In the genomic region with DNA sequence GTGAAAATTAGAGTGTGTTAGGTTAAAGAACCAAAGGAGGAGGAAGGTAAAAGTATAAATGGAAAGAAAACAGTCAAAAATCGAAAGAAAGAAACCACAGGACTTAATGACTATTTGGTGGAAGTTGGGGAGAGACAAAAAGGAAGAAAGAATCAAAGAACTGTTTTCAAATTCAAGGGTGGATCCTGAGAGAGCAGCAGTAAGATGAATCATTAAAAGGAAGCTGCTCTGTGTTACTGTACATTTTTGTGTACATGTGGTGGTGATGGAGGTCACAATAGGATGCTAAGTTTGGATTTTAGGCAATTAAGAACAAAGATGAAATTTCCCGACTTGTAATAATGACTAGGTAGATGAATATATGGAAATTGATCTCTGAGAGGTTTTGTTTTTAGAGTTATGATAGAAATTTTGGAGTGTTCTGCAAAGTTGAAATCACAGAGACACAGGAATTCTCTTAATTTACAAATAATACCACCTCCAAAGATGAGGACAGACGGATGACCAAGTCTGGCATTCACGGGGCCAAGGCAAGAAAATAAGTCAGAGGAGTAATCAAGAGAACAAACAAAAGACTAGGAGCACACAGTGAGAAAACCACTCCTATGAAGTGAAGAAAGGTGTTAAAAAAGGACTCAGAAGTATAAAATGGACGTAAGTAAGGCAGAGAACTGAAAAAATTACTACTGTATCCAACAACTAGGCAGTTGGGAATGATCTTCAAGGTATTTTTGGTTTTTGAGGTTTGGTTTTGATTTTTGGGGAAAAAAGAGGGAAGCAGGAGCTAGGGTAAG, we compare ENCODE assay signal across 17 cellular contexts. TPM values are rescaled to one million over a fixed set of nuclear protein-coding genes. Genes with fewer than 3 reads are reported as not detected.
DNase-seq lines count a peak whose midpoint lies in the region; ATAC-seq and TF ChIP-seq lines count a peak whose summit lies in the region.
"Had no signal": no experiment of that assay in that cellular context is flagged by ENCODE, and none has a peak within 500 bp of the region (broad histone marks: within the 10 kb centered on the region; RNA-seq: fewer than 3 reads in every experiment).

No MANE protein-coding gene starts in this region.

- H3K36me3 Mint-ChIP-seq in activated naive CD4-positive, alpha-beta T cell treated with anti-CD3 and anti-CD28 coated beads, Interleukin-2, amount 50 U/mL, for 24 hours, result peaks cover 24% of the 10 kb centered on the region
- peaks cover 46% of the 10 kb centered on the region for H3K36me3 Mint-ChIP-seq in activated CD8-positive, alpha-beta T cell treated with anti-CD3 and anti-CD28 coated beads for 36 hours (ENCODE audit: low read depth)
- peaks cover 54% of the 10 kb centered on the region for H3K36me3 Mint-ChIP-seq in stimulated activated naive CD8-positive, alpha-beta T cell treated with anti-CD3 and anti-CD28 coated beads, Interleukin-15, Interleukin-2, amounts not matched to agents 100 ng/mL and 50 ng/mL, for 24 hours (ENCODE audit: low read depth)

- peak; percentile 70 for ATAC-seq in activated CD8-positive, alpha-beta T cell treated with anti-CD3 and anti-CD28 coated beads for 36 hours
- no peak for ATAC-seq in HG03095 (IDR thresholded peaks at IDR 0.05; ENCODE audit: unreplicated experiment)
- ATAC-seq: Panc1 had no signal

- no peaks in the 10 kb centered on the region for H3K4me1 Mint-ChIP-seq in activated naive CD4-positive, alpha-beta T cell treated with anti-CD3 and anti-CD28 coated beads, Interleukin-2, amount 50 U/mL, for 24 hours
- H3K4me1 Mint-ChIP-seq in activated CD8-positive, alpha-beta T cell treated with anti-CD3 and anti-CD28 coated beads for 36 hours (ENCODE audit: low read depth), result peaks cover 10% of the 10 kb centered on the region
- peaks cover 6% of the 10 kb centered on the region for H3K4me1 Mint-ChIP-seq in stimulated activated naive CD8-positive, alpha-beta T cell treated with anti-CD3 and anti-CD28 coated beads, Interleukin-15, Interleukin-2, amounts not matched to agents 100 ng/mL and 50 ng/mL, for 24 hours (ENCODE audit: low read depth)

- peak overlapping the region; percentile 26 for H3K27ac Mint-ChIP-seq in activated naive CD4-positive, alpha-beta T cell treated with anti-CD3 and anti-CD28 coated beads, Interleukin-2, amount 50 U/mL, for 24 hours
- peak overlapping the region; percentile 64 for H3K27ac Mint-ChIP-seq in activated CD8-positive, alpha-beta T cell treated with anti-CD3 and anti-CD28 coated beads for 36 hours
- peak overlapping the region; percentile 61 for H3K27ac Mint-ChIP-seq in stimulated activated naive CD8-positive, alpha-beta T cell treated with anti-CD3 and anti-CD28 coated beads, Interleukin-15, Interleukin-2, amounts not matched to agents 100 ng/mL and 50 ng/mL, for 24 hours

- no peaks in the 10 kb centered on the region for H3K27me3 Mint-ChIP-seq in activated naive CD4-positive, alpha-beta T cell treated with anti-CD3 and anti-CD28 coated beads, Interleukin-2, amount 50 U/mL, for 24 hours
- H3K27me3 Mint-ChIP-seq in activated CD8-positive, alpha-beta T cell treated with anti-CD3 and anti-CD28 coated beads for 36 hours, result no peaks in the 10 kb centered on the region
- H3K27me3 Mint-ChIP-seq in stimulated activated naive CD8-positive, alpha-beta T cell treated with anti-CD3 and anti-CD28 coated beads, Interleukin-15, Interleukin-2, amounts not matched to agents 100 ng/mL and 50 ng/mL, for 24 hours, result no peaks in the 10 kb centered on the region

- CTCF ChIA-PET in activated CD8-positive, alpha-beta T cell treated with anti-CD3 and anti-CD28 coated beads for 36 hours (lab: Charles Lee), result interaction anchor here (1.2 kb wide), 1 partner anchor 19 kb away, joined by 3 read pairs; no protein-coding TSS in a partner anchor

- no peaks in the 10 kb centered on the region for H3K9me3 Mint-ChIP-seq in activated naive CD4-positive, alpha-beta T cell treated with anti-CD3 and anti-CD28 coated beads, Interleukin-2, amount 50 U/mL, for 24 hours
- H3K9me3 Mint-ChIP-seq in activated CD8-positive, alpha-beta T cell treated with anti-CD3 and anti-CD28 coated beads for 36 hours, result no peaks in the 10 kb centered on the region
- H3K9me3 Mint-ChIP-seq in stimulated activated naive CD8-positive, alpha-beta T cell treated with anti-CD3 and anti-CD28 coated beads, Interleukin-15, Interleukin-2, amounts not matched to agents 100 ng/mL and 50 ng/mL, for 24 hours, result no peaks in the 10 kb centered on the region

- DNase-seq in activated naive CD4-positive, alpha-beta T cell treated with Interleukin-2 at 50 U/mL for 16 hours, result no peak
- DNase-seq in activated CD8-positive, alpha-beta T cell treated with anti-CD3 and anti-CD28 coated beads for 36 hours, result no peak
- DNase-seq in fibroblast of the aortic adventitia (ENCODE audit: low read depth) (peak; percentile 11), RKO (ENCODE audit: low spot score) (no peak)
- DNase-seq in stimulated activated naive CD4-positive, alpha-beta T cell (lab: John Stamatoyannopoulos, UW), result no peak
- DNase-seq: activated CD4-positive, alpha-beta T cell treated with anti-CD3 and anti-CD28 coated beads, Interleukin-2, amount 50 U/mL, for 48 hours; amniotic stem cell; BE2C; GOT3; kidney; NCI-H1048; stimulated activated CD4-positive, alpha-beta T cell treated with anti-CD3 and anti-CD28 coated beads, Interleukin-2, amount 100 ng/mL, for 24 hours had no signal

- H3K4me3 ChIP-seq in fibroblast of the aortic adventitia (ENCODE audit: low read depth, low read length), result no peak overlapping the region
- H3K4me3 ChIP-seq: right atrium auricular region had no signal

- peak overlapping the region; percentile 65 for H3K4me3 Mint-ChIP-seq in activated naive CD4-positive, alpha-beta T cell treated with anti-CD3 and anti-CD28 coated beads, Interleukin-2, amount 50 U/mL, for 24 hours
- peak overlapping the region; percentile 4 for H3K4me3 Mint-ChIP-seq in activated CD8-positive, alpha-beta T cell treated with anti-CD3 and anti-CD28 coated beads for 36 hours
- H3K4me3 Mint-ChIP-seq in stimulated activated naive CD8-positive, alpha-beta T cell treated with anti-CD3 and anti-CD28 coated beads, Interleukin-15, Interleukin-2, amounts not matched to agents 100 ng/mL and 50 ng/mL, for 24 hours, result peak overlapping the region; percentile 42

- intact Hi-C loops in activated CD8-positive, alpha-beta T cell treated with anti-CD3 and anti-CD28 coated beads for 36 hours (cut with micrococcal nuclease), result no loop called here

- no peak for TF ChIP-seq CTCF in activated CD8-positive, alpha-beta T cell treated with anti-CD3 and anti-CD28 coated beads for 36 hours (IDR thresholded peaks at IDR 0.05)
- no peak for TF ChIP-seq CTCF in fibroblast of the aortic adventitia (IDR thresholded peaks at IDR 0.05; ENCODE audit: insufficient read depth, low read length)

- POLR2A ChIA-PET in activated CD8-positive, alpha-beta T cell treated with anti-CD3 and anti-CD28 coated beads for 36 hours (lab: Charles Lee), result no interaction called here

RNA-seq across cellular contexts. Expression of gene DHX36, which starts 7.1 kb away (rescaled TPM):
- total RNA-seq in activated CD8-positive, alpha-beta T cell treated with anti-CD3 and anti-CD28 coated beads for 36 hours, result 10 to 100 TPM; 74.2 to 78.3 TPM
- 53.4 and 163 TPM in 2 replicates for total RNA-seq in fibroblast of the aortic adventitia (ENCODE audit: low replicate concordance)

Comparison
In these comparisons a context has a peak if more than half of its experiments do, and no peak if none do; other contexts are left out.
1. H3K4me3 Mint-ChIP-seq: peak in every context shown above with its lines; median percentile 65 in activated naive CD4-positive, alpha-beta T cell treated with anti-CD3 and anti-CD28 coated beads, Interleukin-2, amount 50 U/mL, for 24 hours; 42 in stimulated activated naive CD8-positive, alpha-beta T cell treated with anti-CD3 and anti-CD28 coated beads, Interleukin-15, Interleukin-2, amounts not matched to agents 100 ng/mL and 50 ng/mL, for 24 hours; 4 in activated CD8-positive, alpha-beta T cell treated with anti-CD3 and anti-CD28 coated beads for 36 hours.